In the genomic region with DNA sequence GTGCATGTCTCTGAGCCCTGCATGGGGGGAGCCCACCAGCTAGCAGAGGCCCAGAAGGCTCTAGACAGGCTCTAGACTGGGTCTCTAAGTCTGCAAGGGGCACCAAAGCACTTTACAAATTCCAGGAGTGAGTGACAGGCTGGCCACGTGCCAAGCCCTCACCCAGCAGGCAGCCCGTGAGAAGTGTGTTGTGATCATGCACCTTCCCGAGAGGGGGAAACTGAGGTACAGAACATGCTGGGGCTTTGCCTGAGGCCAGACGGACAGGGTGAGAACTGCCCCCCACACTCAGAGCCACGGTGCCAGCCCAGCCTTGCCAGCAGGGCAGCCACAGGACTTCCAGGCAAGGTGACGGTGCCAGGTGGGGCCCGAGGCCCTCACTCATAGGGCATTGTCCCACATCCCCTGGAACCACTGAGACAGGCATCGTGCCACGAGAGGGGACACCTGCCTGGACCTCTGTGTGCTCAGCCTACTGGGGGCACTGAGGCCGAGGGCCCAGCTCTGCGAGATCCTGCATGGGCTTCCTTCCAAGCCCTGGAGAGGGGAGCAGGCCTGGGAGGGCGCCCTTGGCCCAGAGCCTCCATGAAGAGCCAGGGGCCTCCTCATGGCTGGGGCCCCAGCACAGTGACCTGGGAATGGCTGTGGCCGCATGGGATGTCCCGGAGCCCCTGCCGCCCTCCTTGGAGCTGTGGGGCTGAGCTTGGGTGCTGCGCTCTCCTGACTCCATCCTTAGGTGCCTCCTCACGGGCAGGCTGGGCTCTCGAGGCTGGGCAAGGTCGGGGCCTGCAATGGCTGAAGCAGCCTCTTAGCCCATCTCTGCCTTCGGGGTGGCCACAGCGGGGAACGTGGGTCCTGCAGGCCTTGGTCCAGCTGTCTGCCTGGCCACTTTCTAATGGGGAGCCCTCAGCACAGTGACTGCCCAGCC, we compare ENCODE assay signal across 16 cellular contexts.
DNase-seq lines count a peak whose midpoint lies in the region; ATAC-seq and TF ChIP-seq lines count a peak whose summit lies in the region.
"Had no signal": no experiment of that assay in that cellular context is flagged by ENCODE, and none has a peak within 500 bp of the region (broad histone marks: within the 10 kb centered on the region; RNA-seq: fewer than 3 reads in every experiment).

No MANE protein-coding gene starts in this region.

- H3K36me3 ChIP-seq in body of pancreas (replicated peaks in 1 of 2; ENCODE audit: insufficient read depth in 1 of 2, low read depth in 2 of 2) (no peaks in the 10 kb centered on the region), left lung (peaks cover 0 to under 1% of the 10 kb centered on the region in 2 donors), spleen (peaks cover 0 to 46% (median 0%) of the 10 kb centered on the region in 6 donors)

- no peaks in the 10 kb centered on the region for H3K4me1 Mint-ChIP-seq in Calu3 (ENCODE audit: low read depth, unreplicated experiment)
- H3K4me1 Mint-ChIP-seq: CD8-positive, alpha-beta memory T cell; stimulated activated naive B cell treated with anti-CD40 and anti-IgM and Interleukin-4, amounts not matched to agents 10 μg/mL and 1 μg/mL and 100 μg/mL, for 72 hours had no signal

- CTCF ChIA-PET in Calu3 (lab: Charles Lee): no interaction called here

- H3K27ac ChIP-seq in body of pancreas (no peak overlapping the region), left lung (no peak overlapping the region), spleen (no peak overlapping the region), foreskin keratinocyte (no peak overlapping the region)

- H3K4me3 ChIP-seq in body of pancreas (no peak overlapping the region), left lung (no peak overlapping the region), spleen (no peak overlapping the region)

- no peaks in the 10 kb centered on the region for H3K9me3 ChIP-seq in body of pancreas
- H3K9me3 ChIP-seq in left lung: no peaks in the 10 kb centered on the region
- no peaks in the 10 kb centered on the region for H3K9me3 ChIP-seq in spleen

- 85 to 91% methylated on average over 4 to 16 of the region's 22 CpGs for WGBS in body of pancreas, 2 donors
- WGBS in spleen, 5 donors: 84 to 94% (median 90%) methylated on average over 11 to 22 of the region's 22 CpGs

- no peak for TF ChIP-seq CTCF in body of pancreas (IDR thresholded peaks at IDR 0.05)
- no peak for TF ChIP-seq CTCF in left lung (IDR thresholded peaks at IDR 0.05)
- no peak for TF ChIP-seq CTCF in spleen (IDR thresholded peaks at IDR 0.05 in 8 of 11, conservative IDR thresholded peaks at IDR 0.05 in 3 of 11)
- no peak for TF ChIP-seq CTCF in foreskin keratinocyte (conservative IDR thresholded peaks at IDR 0.05)
- no peak for TF ChIP-seq CTCF in Calu3 (IDR thresholded peaks at IDR 0.05; ENCODE audit: unreplicated experiment)

- peak; percentile 25 for DNase-seq in activated CD4-positive, CD25-positive, alpha-beta regulatory T cell treated with anti-CD3 and anti-CD28 coated beads, Interleukin-2, amount 50 U/mL, for 72 hours
- DNase-seq in activated CD4-positive, CD25-positive, alpha-beta regulatory T cell (lab: John Stamatoyannopoulos, UW): no peak
- DNase-seq in body of pancreas (peak in 3 of 4 donors; percentile 11 to 14 (median 13)), left lung (peak; percentile 22 to 65), spleen (peak; percentile 67), foreskin keratinocyte (no peak), Calu3 (no peak)
- DNase-seq: activated CD4-positive, alpha-beta T cell treated with anti-CD3 and anti-CD28 coated beads for 1 hour; effector memory CD8-positive, alpha-beta T cell; foreskin fibroblast; NCI-H1105; retina; stimulated activated naive B cell treated with anti-CD40 and anti-IgM and Interleukin-4, amounts not matched to agents 10 μg/mL and 1 μg/mL and 100 μg/mL, for 72 hours had no signal

- H3K4me1 ChIP-seq in body of pancreas (no peaks in the 10 kb centered on the region), left lung (no peaks in the 10 kb centered on the region), spleen (no peaks in the 10 kb centered on the region), foreskin keratinocyte (no peaks in the 10 kb centered on the region)

- H3K27me3 Mint-ChIP-seq in Calu3 (ENCODE audit: unreplicated experiment): no peaks in the 10 kb centered on the region
- H3K27me3 Mint-ChIP-seq: CD8-positive, alpha-beta memory T cell; effector memory CD8-positive, alpha-beta T cell; stimulated activated naive B cell treated with anti-CD40 and anti-IgM and Interleukin-4, amounts not matched to agents 10 μg/mL and 1 μg/mL and 100 μg/mL, for 72 hours had no signal

- no TSS peak for BruUV-seq in Calu3 (replicated peaks; lab: Mats Ljungman, UMichigan)

- H3K4me3 Mint-ChIP-seq in Calu3 (ENCODE audit: low read depth, unreplicated experiment): no peak overlapping the region
- H3K4me3 Mint-ChIP-seq: activated T-helper 1 cell treated with anti-CD3 and anti-CD28 coated beads, Interleukin-12 subunit alpha, Interleukin-12 subunit beta, Interleukin-2, Interleukin-4 antibody, amounts not matched to agents 30 ng/mL and 10 ng/mL and 1 ng/mL, durations not matched to agents 14 hours and 24 hours and 36 hours; CD8-positive, alpha-beta memory T cell; effector memory CD8-positive, alpha-beta T cell; stimulated activated naive B cell treated with anti-CD40 and anti-IgM and Interleukin-4, amounts not matched to agents 10 μg/mL and 1 μg/mL and 100 μg/mL, for 72 hours had no signal

- intact Hi-C loops in body of pancreas (cut with DNase I) (no loop called here), left lung (cut with DNase I) (no loop called here), spleen (cut with DNase I; ENCODE audit: low total_unique reads) (no loop called here), Calu3 (cut with micrococcal nuclease; ENCODE audit: unreplicated experiment) (no loop called here)

- ATAC-seq in body of pancreas (peak; percentile 9), left lung (no peak), HG03442 (IDR thresholded peaks at IDR 0.05; ENCODE audit: unreplicated experiment) (no peak), foreskin keratinocyte (no peak)
- ATAC-seq: effector memory CD8-positive, alpha-beta T cell; stimulated activated naive B cell treated with anti-CD40 and anti-IgM and Interleukin-4, amounts not matched to agents 10 μg/mL and 1 μg/mL and 100 μg/mL, for 72 hours had no signal

- H3K9me3 Mint-ChIP-seq in Calu3 (ENCODE audit: low read depth, unreplicated experiment): no peaks in the 10 kb centered on the region
- H3K9me3 Mint-ChIP-seq: activated T-helper 1 cell treated with anti-CD3 and anti-CD28 coated beads, Interleukin-12 subunit alpha, Interleukin-12 subunit beta, Interleukin-2, Interleukin-4 antibody, amounts not matched to agents 30 ng/mL and 10 ng/mL and 1 ng/mL, durations not matched to agents 14 hours and 24 hours and 36 hours; CD8-positive, alpha-beta memory T cell; effector memory CD8-positive, alpha-beta T cell; stimulated activated naive B cell treated with anti-CD40 and anti-IgM and Interleukin-4, amounts not matched to agents 10 μg/mL and 1 μg/mL and 100 μg/mL, for 72 hours had no signal

- H3K36me3 Mint-ChIP-seq in Calu3 (ENCODE audit: insufficient read depth, unreplicated experiment): no peaks in the 10 kb centered on the region
- H3K36me3 Mint-ChIP-seq: CD8-positive, alpha-beta memory T cell had no signal

- H3K27me3 ChIP-seq in body of pancreas: no peaks in the 10 kb centered on the region
- H3K27me3 ChIP-seq in left lung: no peaks in the 10 kb centered on the region
- H3K27me3 ChIP-seq in spleen (replicated peaks in 1 of 7): no peaks in the 10 kb centered on the region
- H3K27me3 ChIP-seq in foreskin keratinocyte: no peaks in the 10 kb centered on the region

- TF ChIP-seq POLR2A in body of pancreas (IDR thresholded peaks at IDR 0.05) (no peak), spleen (IDR thresholded peaks at IDR 0.05) (no peak)

- no peak overlapping the region for H3K27ac Mint-ChIP-seq in Calu3 (ENCODE audit: unreplicated experiment)
- H3K27ac Mint-ChIP-seq: activated T-helper 1 cell treated with anti-CD3 and anti-CD28 coated beads, Interleukin-12 subunit alpha, Interleukin-12 subunit beta, Interleukin-2, Interleukin-4 antibody, amounts not matched to agents 30 ng/mL and 10 ng/mL and 1 ng/mL, durations not matched to agents 14 hours and 24 hours and 36 hours; effector memory CD8-positive, alpha-beta T cell; stimulated activated naive B cell treated with anti-CD40 and anti-IgM and Interleukin-4, amounts not matched to agents 10 μg/mL and 1 μg/mL and 100 μg/mL, for 72 hours had no signal

Comparison
In these comparisons a context has a peak if more than half of its experiments do, and no peak if none do; other contexts are left out.
1. DNase-seq: peak in activated CD4-positive, CD25-positive, alpha-beta regulatory T cell treated with anti-CD3 and anti-CD28 coated beads, Interleukin-2, amount 50 U/mL, for 72 hours (single experiment), body of pancreas (3 of 4), left lung (2 of 2) and spleen (single experiment); none in activated CD4-positive, CD25-positive, alpha-beta regulatory T cell (0 of 4), foreskin keratinocyte (0 of 2) and Calu3 (single experiment).